8 cellular contexts compared by ENCODE assay signal in genomic region chr22:24271406-24271760, GRCh38. TPM values are rescaled to one million over a fixed set of nuclear protein-coding genes. Genes with fewer than 3 reads are reported as not detected.
DNase-seq lines count a peak whose midpoint lies in the region; ATAC-seq, FAIRE-seq and TF ChIP-seq lines count a peak whose summit lies in the region.

No MANE protein-coding gene starts in this region.

- peak overlapping the region; percentile 96 for H3K4me3 ChIP-seq in SJSA1
- peak overlapping the region; percentile 98 for H3K4me3 ChIP-seq in fibroblast of villous mesenchyme (ENCODE audit: low read depth, low read length)
- peak overlapping the region; percentile 83 for H3K4me3 ChIP-seq in rectal smooth muscle tissue (ENCODE audit: low read length)

- H3K9ac ChIP-seq in rectal smooth muscle tissue (ENCODE audit: low read length) = peak overlapping the region; percentile 69

- H3K4me1 ChIP-seq in SJSA1 (replicated peaks) (peaks cover 6% of the 10 kb centered on the region), rectal smooth muscle tissue (ENCODE audit: control insufficient read depth, insufficient read depth, low read length) (peaks cover 3% of the 10 kb centered on the region)

- DNase-seq in GM19239 (ENCODE audit: insufficient read length, low spot score) (no peak), SJSA1 (ENCODE audit: low read depth in 1 of 2, low spot score in 2 of 2) (no peak), fibroblast of villous mesenchyme (ENCODE audit: low read depth) (peak; percentile 32), NCI-H345 treated with DMSO at 0.1 percent for 48 hours (lab: John Stamatoyannopoulos, UW; ENCODE audit: unreplicated experiment) (no peak), iPS-NIHi11 (ENCODE audit: low spot score) (no peak)
- DNase-seq in activated effector memory CD4-positive, alpha-beta T cell treated with Interleukin-2 at 50 U/mL for 16 hours = no peak

- ATAC-seq in HG03571 (IDR thresholded peaks at IDR 0.05; ENCODE audit: unreplicated experiment) = no peak

- peak; percentile 70 for FAIRE-seq in GM19239 (lab: Jason Lieb, UNC)

- H3K36me3 ChIP-seq in SJSA1 (peaks cover 9% of the 10 kb centered on the region), rectal smooth muscle tissue (ENCODE audit: control insufficient read depth, insufficient read depth, low read length) (no peaks in the 10 kb centered on the region)

- H3K9me3 ChIP-seq in SJSA1 (replicated peaks) = no peaks in the 10 kb centered on the region

- H3K27ac ChIP-seq in SJSA1 = peak overlapping the region; percentile 66
- H3K27ac ChIP-seq in rectal smooth muscle tissue (ENCODE audit: low read depth, low read length) = peak overlapping the region; percentile 94

- H3K27me3 ChIP-seq in SJSA1 (replicated peaks) (no peaks in the 10 kb centered on the region), rectal smooth muscle tissue (ENCODE audit: control insufficient read depth, insufficient read depth, low read length) (no peaks in the 10 kb centered on the region)

- TF ChIP-seq CTCF in fibroblast of villous mesenchyme (IDR thresholded peaks at IDR 0.05; ENCODE audit: insufficient read depth, low read depth, low read length) = no peak

RNA-seq across cellular contexts. Expression of gene SPECC1L, which starts 0.8 kb away (rescaled TPM):
- total RNA-seq in SJSA1 (2014; rRNA removed; shearing (Covaris generic)) = 34.0 and 42.4 TPM in 2 replicates
- 30.3 and 40.2 TPM in 2 replicates for total RNA-seq in fibroblast of villous mesenchyme

RNA-seq across cellular contexts. Expression of gene GGT5, which starts 26.5 kb away (rescaled TPM):
- total RNA-seq in SJSA1 (2014; rRNA removed; shearing (Covaris generic)) = 0.66 TPM in 1 of 2 replicates, not detected in the other
- 0.97 and 2.2 TPM in 2 replicates for total RNA-seq in fibroblast of villous mesenchyme
